In genomic region chr5:65832152-65832551, GRCh38 we compare ENCODE assay signal across 32 cellular contexts.
"Had no signal": no experiment of that assay in that cellular context is flagged by ENCODE, and none has a peak within 500 bp of the region (broad histone marks: within the 10 kb centered on the region; RNA-seq: fewer than 3 reads in every experiment).

No MANE protein-coding gene starts in this region.

- H3K9me3 Mint-ChIP-seq: activated B cell treated with CpG ODN at 0.5 μM for 24 hours; activated CD4-positive, alpha-beta memory T cell treated with anti-CD3 and anti-CD28 coated beads for 36 hours; activated naive CD4-positive, alpha-beta T cell treated with anti-CD3 and anti-CD28 coated beads for 36 hours; activated naive CD4-positive, alpha-beta T cell treated with anti-CD3 and anti-CD28 coated beads, Interleukin-2, amount 50 U/mL, for 72 hours; activated T-cell treated with anti-CD3 and anti-CD28 coated beads, Interleukin-2, amount 50 U/mL, for 4 hours; activated T-helper 1 cell treated with anti-CD3 and anti-CD28 coated beads, Interleukin-12 subunit alpha, Interleukin-12 subunit beta, Interleukin-2, Interleukin-4 antibody, amounts not matched to agents 30 ng/mL and 10 ng/mL and 1 ng/mL, durations not matched to agents 14 hours and 24 hours and 36 hours; brain; central memory CD8-positive, alpha-beta T cell; T-helper 1 cell treated with Interleukin-12 subunit alpha and Interleukin-12 subunit beta and Interleukin-4 antibody, amounts not matched to agents 30 μg/mL and 1 μg/mL, for 36 hours had no signal

- H3K4me1 ChIP-seq: adrenal gland, Peyer's patch had no signal

- H3K36me3 ChIP-seq: adrenal gland, Peyer's patch, SJSA1 had no signal

- H3K9me3 ChIP-seq: adrenal gland, MG63, Peyer's patch, SJSA1, SK-N-SH had no signal

- DNase-seq: activated B cell treated with CpG ODN at 0.5 μM for 24 hours; activated CD4-positive, alpha-beta memory T cell treated with anti-CD3 and anti-CD28 coated beads for 36 hours; activated CD4-positive, alpha-beta T cell treated with anti-CD3 and anti-CD28 coated beads for 4 hours; activated CD4-positive, alpha-beta T cell treated with anti-CD3 and anti-CD28 coated beads, Interleukin-2, amount 50 U/mL, for 1 hour; activated CD4-positive, CD25-positive, alpha-beta regulatory T cell treated with anti-CD3 and anti-CD28 coated beads, Interleukin-2, amount 50 U/mL, for 72 hours; activated CD8-positive, alpha-beta memory T cell treated with anti-CD3 and anti-CD28 coated beads, Interleukin-2, amount 50 U/mL, for 4 hours; activated gamma-delta T cell treated with Interleukin-2 at 50 U/mL for 16 hours; activated naive CD4-positive, alpha-beta T cell treated with anti-CD3 and anti-CD28 coated beads for 36 hours; activated T-cell treated with anti-CD3 and anti-CD28 coated beads for 4 hours; activated T-cell treated with anti-CD3 and anti-CD28 coated beads, Interleukin-2, amount 50 U/mL, for 4 hours; adrenal gland; anterior cingulate cortex; MG63; NCI-H1048; NCI-H1436 treated with DMSO at 0.1 percent for 48 hours; NCI-H1694 treated with DMSO at 0.1 percent for 48 hours; NCI-H2171; NCI-H526; NCI-H748 treated with DMSO at 0.1 percent for 48 hours; NK-92 treated with Interleukin-12 subunit alpha and Interleukin-12 subunit beta, amount 100 ng/mL, for 24 hours; PC-3; Peyer's patch; RPMI8226; SHP77 treated with DMSO at 0.1 percent for 48 hours; SK-N-SH had no signal

- H3K36me3 Mint-ChIP-seq: activated CD4-positive, alpha-beta memory T cell treated with anti-CD3 and anti-CD28 coated beads for 36 hours; activated naive CD4-positive, alpha-beta T cell treated with anti-CD3 and anti-CD28 coated beads, Interleukin-2, amount 50 U/mL, for 72 hours; brain had no signal

- ATAC-seq: activated naive CD4-positive, alpha-beta T cell treated with anti-CD3 and anti-CD28 coated beads, Interleukin-2, amount 50 U/mL, for 72 hours; activated T-cell treated with anti-CD3 and anti-CD28 coated beads, Interleukin-2, amount 50 U/mL, for 4 hours; PC-3 had no signal

- H3K4me3 ChIP-seq: adrenal gland, MG63, Peyer's patch, SJSA1 had no signal

- H3K27me3 Mint-ChIP-seq: activated B cell treated with CpG ODN at 0.5 μM for 24 hours; activated CD4-positive, alpha-beta memory T cell treated with anti-CD3 and anti-CD28 coated beads for 36 hours; brain; central memory CD8-positive, alpha-beta T cell had no signal

- H3K27ac Mint-ChIP-seq: activated B cell treated with CpG ODN at 0.5 μM for 24 hours; activated CD4-positive, alpha-beta memory T cell treated with anti-CD3 and anti-CD28 coated beads for 36 hours; activated naive CD4-positive, alpha-beta T cell treated with anti-CD3 and anti-CD28 coated beads for 36 hours; activated naive CD4-positive, alpha-beta T cell treated with anti-CD3 and anti-CD28 coated beads, Interleukin-2, amount 50 U/mL, for 72 hours; activated T-helper 1 cell treated with anti-CD3 and anti-CD28 coated beads, Interleukin-12 subunit alpha, Interleukin-12 subunit beta, Interleukin-2, Interleukin-4 antibody, amounts not matched to agents 30 ng/mL and 10 ng/mL and 1 ng/mL, durations not matched to agents 14 hours and 24 hours and 36 hours; T-helper 1 cell treated with Interleukin-12 subunit alpha and Interleukin-12 subunit beta and Interleukin-4 antibody, amounts not matched to agents 30 μg/mL and 1 μg/mL, for 36 hours had no signal

- H3K27me3 ChIP-seq: adrenal gland, MG63, Peyer's patch, SJSA1 had no signal

- H3K27ac ChIP-seq: adrenal gland, Peyer's patch, SJSA1, VCaP had no signal

- H3K4me1 Mint-ChIP-seq: activated B cell treated with CpG ODN at 0.5 μM for 24 hours; central memory CD8-positive, alpha-beta T cell had no signal

- H3K4me3 Mint-ChIP-seq: activated B cell treated with CpG ODN at 0.5 μM for 24 hours; activated CD4-positive, alpha-beta memory T cell treated with anti-CD3 and anti-CD28 coated beads for 36 hours; activated naive CD4-positive, alpha-beta T cell treated with anti-CD3 and anti-CD28 coated beads for 36 hours; activated T-cell treated with anti-CD3 and anti-CD28 coated beads, Interleukin-2, amount 50 U/mL, for 4 hours; activated T-helper 1 cell treated with anti-CD3 and anti-CD28 coated beads, Interleukin-12 subunit alpha, Interleukin-12 subunit beta, Interleukin-2, Interleukin-4 antibody, amounts not matched to agents 30 ng/mL and 10 ng/mL and 1 ng/mL, durations not matched to agents 14 hours and 24 hours and 36 hours; central memory CD8-positive, alpha-beta T cell; T-helper 1 cell treated with Interleukin-12 subunit alpha and Interleukin-12 subunit beta and Interleukin-4 antibody, amounts not matched to agents 30 μg/mL and 1 μg/mL, for 36 hours had no signal
